Comparison of ENCODE assay signal across 23 cellular contexts in genomic region chr1:204728045-204728444, GRCh38. TPM values are rescaled to one million over a fixed set of nuclear protein-coding genes. Genes with fewer than 3 reads are reported as not detected.
"Had no signal": no experiment of that assay in that cellular context is flagged by ENCODE, and none has a peak within 500 bp of the region (broad histone marks: within the 10 kb centered on the region; RNA-seq: fewer than 3 reads in every experiment).

No MANE protein-coding gene starts in this region.

- H3K27ac Mint-ChIP-seq: naive thymus-derived CD4-positive, alpha-beta T cell; stimulated activated naive B cell treated with anti-CD40 and anti-IgM and Interleukin-4, amounts not matched to agents 10 μg/mL and 1 μg/mL and 100 μg/mL, for 72 hours had no signal

- H3K36me3 ChIP-seq: heart left ventricle, neutrophil, right atrium auricular region, sigmoid colon, stomach, thoracic aorta, transverse colon had no signal

- H3K9me3 Mint-ChIP-seq: stimulated activated naive B cell treated with anti-CD40 and anti-IgM and Interleukin-4, amounts not matched to agents 10 μg/mL and 1 μg/mL and 100 μg/mL, for 72 hours had no signal

- DNase-seq: dorsolateral prefrontal cortex; effector memory CD4-positive, alpha-beta T cell; hypothalamus; kidney glomerular epithelial cell; mesendoderm; naive thymus-derived CD4-positive, alpha-beta T cell; posterior cingulate gyrus; sigmoid colon; stimulated activated CD4-positive, alpha-beta T cell treated with anti-CD3 and anti-CD28 coated beads, Interleukin-2, amount 100 ng/mL, for 24 hours; stimulated activated CD4-positive, alpha-beta T cell treated with anti-CD3 and anti-CD28 coated beads, Interleukin-4, amount 100 ng/mL, for 4 hours; stimulated activated naive B cell treated with anti-CD40 and anti-IgM and Interleukin-4, amounts not matched to agents 10 μg/mL and 1 μg/mL and 100 μg/mL, for 72 hours; stomach; substantia nigra; transverse colon had no signal

- ATAC-seq: esophagus mucosa; heart left ventricle; naive thymus-derived CD4-positive, alpha-beta T cell; stimulated activated naive B cell treated with anti-CD40 and anti-IgM and Interleukin-4, amounts not matched to agents 10 μg/mL and 1 μg/mL and 100 μg/mL, for 72 hours had no signal

- H3K27me3 ChIP-seq: right atrium auricular region, sigmoid colon had no signal

- H3K27ac ChIP-seq: dorsolateral prefrontal cortex, heart left ventricle, neutrophil, right atrium auricular region, sigmoid colon, skin epidermis, stomach, thoracic aorta, transverse colon had no signal

- H3K4me3 Mint-ChIP-seq: naive thymus-derived CD4-positive, alpha-beta T cell; stimulated activated naive B cell treated with anti-CD40 and anti-IgM and Interleukin-4, amounts not matched to agents 10 μg/mL and 1 μg/mL and 100 μg/mL, for 72 hours had no signal

- H3K4me1 Mint-ChIP-seq: stimulated activated naive B cell treated with anti-CD40 and anti-IgM and Interleukin-4, amounts not matched to agents 10 μg/mL and 1 μg/mL and 100 μg/mL, for 72 hours had no signal

- H3K36me3 Mint-ChIP-seq: naive thymus-derived CD4-positive, alpha-beta T cell; stimulated activated naive B cell treated with anti-CD40 and anti-IgM and Interleukin-4, amounts not matched to agents 10 μg/mL and 1 μg/mL and 100 μg/mL, for 72 hours had no signal

- H3K4me3 ChIP-seq: dorsolateral prefrontal cortex, heart left ventricle, right atrium auricular region, sigmoid colon, skin epidermis, stomach, thoracic aorta, transverse colon had no signal

- H3K4me1 ChIP-seq: heart left ventricle, right atrium auricular region had no signal

- H3K9me3 ChIP-seq: heart left ventricle, neutrophil, right atrium auricular region, sigmoid colon, stomach, thoracic aorta, transverse colon had no signal

RNA-seq across cellular contexts. Expression of gene LRRN2, which starts 42.5 kb away (rescaled TPM):
- total RNA-seq: fibroblast of lung; glomerular endothelial cell; mononuclear cell; naive thymus-derived CD4-positive, alpha-beta T cell had no signal
- polyA plus RNA-seq: fibroblast of lung had no signal
